Comparison of ENCODE assay signal across 1 cellular context in genomic region chr2:3379647-3380534, GRCh38.
TF ChIP-seq lines count a peak whose summit lies in the region.

TRAPPC12 (plus strand) TSS chr2:3379694; CDS start chr2:3387624, 7,930 bp downstream.

TF ChIP-seq in K562, 482 proteins besides CTCF, POLR2A, EP300 and RAD21 (continued from another document and continues in another):
- TF ChIP-seq ARID3B (CRISPR knock-in tag; IDR thresholded peaks at IDR 0.05; ENCODE audit: borderline replicate concordance) (no peak), FOXJ2 (tag; IDR thresholded peaks at IDR 0.05) (no peak), HOXB6 (CRISPR knock-in tag; IDR thresholded peaks at IDR 0.05; ENCODE audit: borderline replicate concordance) (no peak), MECOM (CRISPR knock-in tag; IDR thresholded peaks at IDR 0.05) (no peak), SMARCB1 (IDR thresholded peaks at IDR 0.05; ENCODE audit: insufficient read length, low read depth) (no peak), EZH2 (IDR thresholded peaks at IDR 0.05; ENCODE audit: borderline replicate concordance, low read depth, low read length) (no peak), GTF2A2 (tag; IDR thresholded peaks at IDR 0.05) (no peak), HMGXB4 (CRISPR knock-in tag; IDR thresholded peaks at IDR 0.05) (no peak), LCOR (CRISPR knock-in tag; IDR thresholded peaks at IDR 0.05) (peak; percentile 80; the same call in 1 of the 2 replicates), POLR2AphosphoS5 (IDR thresholded peaks at IDR 0.05; ENCODE audit: control insufficient read depth, insufficient read depth, low read depth, low read length) (peak; percentile 84), MLLT1 (IDR thresholded peaks at IDR 0.05) (no peak; a peak in 1 of 4 replicates), ADNP (tag; IDR thresholded peaks at IDR 0.05) (no peak), TAF9B (IDR thresholded peaks at IDR 0.05; ENCODE audit: partially characterized antibody) (peak; percentile 85), ZKSCAN1 (IDR thresholded peaks at IDR 0.05; ENCODE audit: low read depth, low read length) (no peak), ZNF24 (IDR thresholded peaks at IDR 0.05) (no peak), BHLHE40 (IDR thresholded peaks at IDR 0.05; ENCODE audit: low read length) (no peak), MTA3 (IDR thresholded peaks at IDR 0.05; ENCODE audit: borderline replicate concordance) (peak; percentile 78; the same call in 1 of the 2 replicates), ZNF444 (CRISPR knock-in tag; IDR thresholded peaks at IDR 0.05) (no peak), E2F6 (IDR thresholded peaks at IDR 0.05; ENCODE audit: borderline replicate concordance in 1 of 2, extremely low read depth in 1 of 2, insufficient read depth in 1 of 2, insufficient read length in 1 of 2, low read depth in 1 of 2, low read length in 1 of 2, poor library complexity in 1 of 2, severe bottlenecking in 1 of 2) (peak; percentile 6 to 25), CEBPB (tag; IDR thresholded peaks at IDR 0.05) (no peak), ZNF707 (CRISPR knock-in tag; conservative IDR thresholded peaks at IDR 0.05) (no peak), CXXC5 (CRISPR knock-in tag; IDR thresholded peaks at IDR 0.05) (peak; percentile 69), PCBP1 (IDR thresholded peaks at IDR 0.05; ENCODE audit: low read depth, low read length, poor library complexity, severe bottlenecking) (peak; percentile 75), MAX (CRISPR knock-in tag; IDR thresholded peaks at IDR 0.05) (peak; percentile 82), NR4A1 (CRISPR knock-in tag; IDR thresholded peaks at IDR 0.05) (no peak), NR4A1 (tag; IDR thresholded peaks at IDR 0.05) (no peak), NR2C1 (IDR thresholded peaks at IDR 0.05) (peak; percentile 97), NR2C1 (tag; IDR thresholded peaks at IDR 0.05) (peak; percentile 97), ZNF174 (CRISPR knock-in tag; IDR thresholded peaks at IDR 0.05) (no peak), CBFB (CRISPR knock-in tag; IDR thresholded peaks at IDR 0.05) (no peak), PKNOX1 (IDR thresholded peaks at IDR 0.05) (no peak; the same call in 1 of the 2 replicates), ZNF217 (CRISPR knock-in tag; IDR thresholded peaks at IDR 0.05) (no peak), ZNF764 (CRISPR knock-in tag; IDR thresholded peaks at IDR 0.05; ENCODE audit: low read depth) (no peak), FOXP1 (CRISPR knock-in tag; IDR thresholded peaks at IDR 0.05) (no peak), DDX20 (tag; IDR thresholded peaks at IDR 0.05; ENCODE audit: low read depth) (no peak), RBM17 (IDR thresholded peaks at IDR 0.05; ENCODE audit: borderline replicate concordance, low read depth, low read length) (no peak), ZNF282 (CRISPR knock-in tag; IDR thresholded peaks at IDR 0.05) (no peak), ZNF175 (CRISPR knock-in tag; IDR thresholded peaks at IDR 0.05; ENCODE audit: low read depth) (no peak), PREB (CRISPR knock-in tag; IDR thresholded peaks at IDR 0.05) (no peak), STAT5B (CRISPR knock-in tag; IDR thresholded peaks at IDR 0.05) (no peak), GTF2E2 (tag; IDR thresholded peaks at IDR 0.05) (peak; percentile 89), KHSRP (IDR thresholded peaks at IDR 0.05) (no peak), AFF1 (IDR thresholded peaks at IDR 0.05; ENCODE audit: low read depth in 1 of 2, partially characterized antibody in 2 of 2) (no peak), TRIM24 (IDR thresholded peaks at IDR 0.05) (peak in 1 of 2 experiments; percentile 72; a peak in 2 of 4 replicates), ETV5 (CRISPR knock-in tag; IDR thresholded peaks at IDR 0.05; ENCODE audit: low read depth) (peak; percentile 89), GATAD2A (IDR thresholded peaks at IDR 0.05) (no peak), CSDE1 (IDR thresholded peaks at IDR 0.05) (no peak), ZC3H11A (IDR thresholded peaks at IDR 0.05; ENCODE audit: low read depth, low read length) (no peak), U2AF1 (optimal IDR thresholded peaks at IDR 0.05; ENCODE audit: low read depth, low read length) (no peak), MNT (conservative IDR thresholded peaks at IDR 0.05) (peak; percentile 70 to 91), CBFA2T2 (conservative IDR thresholded peaks at IDR 0.05) (no peak), ZNF232 (CRISPR knock-in tag; IDR thresholded peaks at IDR 0.05) (peak; percentile 23; the same call in 1 of the 2 replicates), ZNF124 (CRISPR knock-in tag; IDR thresholded peaks at IDR 0.05) (no peak), ZFP36 (IDR thresholded peaks at IDR 0.05; ENCODE audit: low read depth, low read length, partially characterized antibody) (no peak), ZNF263 (CRISPR knock-in tag; IDR thresholded peaks at IDR 0.05; ENCODE audit: borderline replicate concordance) (no peak), CBX2 (IDR thresholded peaks at IDR 0.05; ENCODE audit: insufficient read depth, low read length, poor library complexity, severe bottlenecking) (no peak), ESRRA (IDR thresholded peaks at IDR 0.05; ENCODE audit: borderline replicate concordance, low read depth) (peak; percentile 76), ZFP91 (CRISPR knock-in tag; IDR thresholded peaks at IDR 0.05) (no peak; the same call in 1 of the 2 replicates), ELF4 (CRISPR knock-in tag; IDR thresholded peaks at IDR 0.05) (0 out of 2 replicates have a peak, but pooled peaks have one; percentile 5)
